8 cellular contexts compared by ENCODE assay signal in genomic region chr6:27839303-27840081, GRCh38.
A peak's percentile ranks its signal among the peaks of the same experiment; 100 is the strongest.
DNase-seq lines count a peak whose midpoint lies in the region; ATAC-seq and TF ChIP-seq lines count a peak whose summit lies in the region.

No MANE protein-coding gene starts in this region.

- CTCF ChIA-PET in Calu3 (lab: Charles Lee): interaction anchor here (1.3 to 4.3 kb wide), 5 partner anchors 9 to 54 kb away, joined by 3 to 28 read pairs (median 7); a partner anchor contains a TSS

- H3K4me1 Mint-ChIP-seq in Calu3 (ENCODE audit: low read depth, unreplicated experiment): peaks cover 10% of the 10 kb centered on the region
- H3K4me1 Mint-ChIP-seq in HFFc6 (ENCODE audit: low read depth): peaks cover 8% of the 10 kb centered on the region

- H3K27me3 ChIP-seq in SJCRH30: no peaks in the 10 kb centered on the region
- H3K27me3 ChIP-seq in esophagus muscularis mucosa: peaks cover 0 to 3% (median 0%) of the 10 kb centered on the region in 4 donors
- no peaks in the 10 kb centered on the region for H3K27me3 ChIP-seq in ovary

- H3K4me1 ChIP-seq in SJCRH30 (peaks cover 2% of the 10 kb centered on the region; the same call in 1 of the 2 replicates), esophagus muscularis mucosa (peaks cover 18 to 30% (median 27%) of the 10 kb centered on the region in 4 donors), ovary (ENCODE audit: insufficient read depth) (peaks cover 5% of the 10 kb centered on the region)

- no peaks in the 10 kb centered on the region for H3K27me3 Mint-ChIP-seq in Calu3 (ENCODE audit: unreplicated experiment)
- H3K27me3 Mint-ChIP-seq in HFFc6 (ENCODE audit: insufficient read depth): no peaks in the 10 kb centered on the region

- H3K36me3 Mint-ChIP-seq in Calu3 (ENCODE audit: insufficient read depth, unreplicated experiment) (no peaks in the 10 kb centered on the region), HFFc6 (ENCODE audit: low read depth) (no peaks in the 10 kb centered on the region)

- H3K4me3 ChIP-seq in SJCRH30 (peak overlapping the region; percentile 75), esophagus muscularis mucosa (peak overlapping the region; percentile 69 to 90 (median 77)), ovary (peak overlapping the region; percentile 74)

- TF ChIP-seq CTCF in Calu3 (IDR thresholded peaks at IDR 0.05; ENCODE audit: unreplicated experiment) (no peak), HFFc6 (IDR thresholded peaks at IDR 0.05) (no peak), esophagus muscularis mucosa (IDR thresholded peaks at IDR 0.05) (no peak), ovary (IDR thresholded peaks at IDR 0.05) (no peak)

- H3K9me3 ChIP-seq in SJCRH30 (replicated peaks): no peaks in the 10 kb centered on the region
- no peaks in the 10 kb centered on the region for H3K9me3 ChIP-seq in esophagus muscularis mucosa
- H3K9me3 ChIP-seq in ovary: no peaks in the 10 kb centered on the region

- BruUV-seq in Calu3 (replicated peaks; lab: Mats Ljungman, UMichigan): no TSS peak

- no peaks in the 10 kb centered on the region for H3K9me3 Mint-ChIP-seq in Calu3 (ENCODE audit: low read depth, unreplicated experiment)
- no peaks in the 10 kb centered on the region for H3K9me3 Mint-ChIP-seq in HFFc6

- H3K4me3 Mint-ChIP-seq in Calu3 (ENCODE audit: low read depth, unreplicated experiment) (no peak overlapping the region), HFFc6 (no peak overlapping the region)

- TF ChIP-seq POLR2A in esophagus muscularis mucosa (IDR thresholded peaks at IDR 0.05; ENCODE audit: low read depth): no peak
- no peak for TF ChIP-seq POLR2A in ovary (IDR thresholded peaks at IDR 0.05)

- no peak for TF ChIP-seq EP300 in esophagus muscularis mucosa (IDR thresholded peaks at IDR 0.05)
- TF ChIP-seq EP300 in ovary (IDR thresholded peaks at IDR 0.05): no peak

- H3K27ac ChIP-seq in SJCRH30 (peak overlapping the region; percentile 97), esophagus muscularis mucosa (replicated peaks in 1 of 4) (peak overlapping the region; percentile 89 to 96 (median 95)), ovary (peak overlapping the region in 1 of 2 donors; percentile 100)

- H3K27ac Mint-ChIP-seq in Calu3 (ENCODE audit: unreplicated experiment) (no peak overlapping the region), HFFc6 (no peak overlapping the region)

- DNase-seq in Calu3 (peak; percentile 59), HFFc6 (peak; percentile 82), SJCRH30 (peak; percentile 36 to 70), esophagus muscularis mucosa (ENCODE audit: extremely low spot score) (no peak), ovary (peak in 4 of 5 donors; percentile 30 to 67 (median 38))

- H3K36me3 ChIP-seq in SJCRH30: no peaks in the 10 kb centered on the region
- no peaks in the 10 kb centered on the region for H3K36me3 ChIP-seq in esophagus muscularis mucosa
- H3K36me3 ChIP-seq in ovary: no peaks in the 10 kb centered on the region

- ATAC-seq in HG02571 (IDR thresholded peaks at IDR 0.05; ENCODE audit: unreplicated experiment): no peak
- no peak for ATAC-seq in HG03175 (IDR thresholded peaks at IDR 0.05; ENCODE audit: unreplicated experiment)
- no peak for ATAC-seq in HG03108 (IDR thresholded peaks at IDR 0.05; ENCODE audit: unreplicated experiment)

- intact Hi-C loops in Calu3 (cut with micrococcal nuclease; ENCODE audit: unreplicated experiment): loop anchor here (2.0 to 10.0 kb wide), 2 partner anchors 27 to 515 kb away; a partner anchor contains a TSS
- intact Hi-C loops in esophagus muscularis mucosa (cut with DNase I): loop anchor here (2.0 to 10.0 kb wide), 3 partner anchors 25 to 1815 kb away; a partner anchor contains a TSS
- intact Hi-C loops in ovary (cut with DNase I): loop anchor here in 1 of 4 donors (2.0 kb wide), 1 partner anchor 25 kb away; a partner anchor contains a TSS

- 1% methylated on average over 21 of the region's 21 CpGs for WGBS in esophagus muscularis mucosa
- WGBS in ovary, 3 donors: 1% methylated on average over 21 of the region's 21 CpGs
